ENCODE assay signal across 8 cellular contexts in genomic region chr9:132769895-132770774, GRCh38.
DNase-seq lines count a peak whose midpoint lies in the region; ATAC-seq and TF ChIP-seq lines count a peak whose summit lies in the region.

No MANE protein-coding gene starts in this region.

- peak overlapping the region; percentile 97 for H3K4me2 ChIP-seq in DOHH2 (ENCODE audit: low read length)

- no peak for TF ChIP-seq CTCF in DOHH2 (IDR thresholded peaks at IDR 0.05; ENCODE audit: low read depth, low read length, poor library complexity, severe bottlenecking)

- H3K9me2 ChIP-seq in DOHH2 (replicated peaks; ENCODE audit: control insufficient read depth, low read length): no peaks in the 10 kb centered on the region

- no peaks in the 10 kb centered on the region for H3K79me2 ChIP-seq in DOHH2 (ENCODE audit: control insufficient read depth, low read length)

- H3K4me1 ChIP-seq in DOHH2 (ENCODE audit: control insufficient read depth, low read length): peaks cover 23% of the 10 kb centered on the region

- peak; percentile 15 for DNase-seq in NCI-H2196 treated with DMSO at 0.1 percent for 48 hours (lab: John Stamatoyannopoulos, UW; ENCODE audit: unreplicated experiment)
- DNase-seq in activated CD8-positive, alpha-beta memory T cell treated with anti-CD3 and anti-CD28 coated beads for 48 hours (ENCODE audit: low read depth in 2 of 3, low spot score in 2 of 3): peak; percentile 27 to 47 (median 46)
- peak; percentile 50 for DNase-seq in epidermal melanocyte (ENCODE audit: insufficient read length, low spot score)
- peak; percentile 16 for DNase-seq in midbrain (lab: John Stamatoyannopoulos, UW)
- DNase-seq in stimulated activated CD8-positive, alpha-beta memory T cell treated with anti-CD3 and anti-CD28 coated beads, Interleukin-2, amount 100 ng/mL, for 48 hours (ENCODE audit: low read depth in 2 of 2): peak; percentile 35 to 43
- DNase-seq in HuH-7.5 (ENCODE audit: low spot score): no peak

- ATAC-seq in GM21786 (IDR thresholded peaks at IDR 0.05; ENCODE audit: unreplicated experiment): peak; percentile 59

- peak overlapping the region; percentile 39 for H3K27ac ChIP-seq in DOHH2 (ENCODE audit: low read depth, low read length)

- H3K9me3 ChIP-seq in DOHH2 (ENCODE audit: control insufficient read depth, insufficient read depth, low read length): peaks cover 4% of the 10 kb centered on the region; the same call in 1 of the 2 replicates

- H3K27me3 ChIP-seq in DOHH2 (ENCODE audit: control insufficient read depth, low read length): no peaks in the 10 kb centered on the region; the same call in 1 of the 2 replicates

- H3K4me3 ChIP-seq in DOHH2 (ENCODE audit: low read length): peak overlapping the region; percentile 74

- no peaks in the 10 kb centered on the region for H4K20me1 ChIP-seq in DOHH2 (ENCODE audit: control insufficient read depth, insufficient read depth, low read depth, low read length)

- no peaks in the 10 kb centered on the region for H3F3A ChIP-seq in DOHH2 (ENCODE audit: control insufficient read depth, insufficient read depth)

- H3K36me3 ChIP-seq in DOHH2 (ENCODE audit: control insufficient read depth, low read length): no peaks in the 10 kb centered on the region
